16 cellular contexts compared by ENCODE assay signal in the genomic region with DNA sequence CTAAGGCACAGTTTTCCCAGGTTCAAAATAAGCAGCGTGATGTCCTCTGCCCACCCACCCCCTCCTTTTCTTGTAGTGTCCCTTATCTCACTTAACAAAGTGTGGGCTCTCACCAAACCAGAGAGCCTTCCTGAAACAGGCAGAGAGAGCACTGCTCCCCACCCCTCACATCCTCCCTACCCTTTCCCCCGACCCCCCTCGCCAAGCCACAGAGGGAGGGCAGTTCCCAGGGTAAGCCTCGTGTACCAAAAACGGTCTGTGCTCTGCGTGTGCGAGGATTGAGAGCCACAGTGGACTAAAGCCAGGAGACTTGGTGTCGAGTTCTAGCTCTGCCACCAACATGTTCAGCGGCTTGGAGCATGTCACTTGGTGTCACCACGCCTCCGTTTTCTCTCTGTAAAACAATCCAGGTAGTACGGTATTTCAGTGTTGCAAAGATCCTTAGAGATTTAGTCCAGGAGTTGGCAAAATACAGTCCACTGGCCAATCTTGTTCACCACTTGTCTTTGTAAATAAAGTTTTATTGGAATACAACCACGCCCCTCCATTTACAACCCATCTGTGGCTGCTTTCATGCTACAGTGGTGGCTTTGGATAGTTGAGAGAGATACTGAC.
DNase-seq lines count a peak whose midpoint lies in the region; ATAC-seq and TF ChIP-seq lines count a peak whose summit lies in the region.
"Had no signal": no experiment of that assay in that cellular context is flagged by ENCODE, and none has a peak within 500 bp of the region (broad histone marks: within the 10 kb centered on the region; RNA-seq: fewer than 3 reads in every experiment).

No MANE protein-coding gene starts in this region.

- H2BK12ac ChIP-seq in mesenchymal stem cell (ENCODE audit: low read length in 2 of 2), result peak overlapping the region in 1 of 2 experiments; percentile 46

- no peaks in the 10 kb centered on the region for H3K9me3 ChIP-seq in body of pancreas
- no peaks in the 10 kb centered on the region for H3K9me3 ChIP-seq in mesenchymal stem cell (ENCODE audit: control insufficient read depth, low read length)
- no peaks in the 10 kb centered on the region for H3K9me3 ChIP-seq in ovary
- H3K9me3 ChIP-seq: BLaER1 had no signal

- TF ChIP-seq POLR2A in body of pancreas (IDR thresholded peaks at IDR 0.05) (no peak), ovary (IDR thresholded peaks at IDR 0.05) (no peak)

- H3K18ac ChIP-seq in mesenchymal stem cell (ENCODE audit: low read depth in 1 of 2, low read length in 2 of 2), result no peak overlapping the region

- peaks cover 67% of the 10 kb centered on the region for H3K4me1 ChIP-seq in body of pancreas
- H3K4me1 ChIP-seq in mesenchymal stem cell (ENCODE audit: control insufficient read depth, insufficient read depth, low read depth, low read length), result peaks cover 10% of the 10 kb centered on the region
- H3K4me1 ChIP-seq in ovary (ENCODE audit: insufficient read depth), result no peaks in the 10 kb centered on the region

- H4K91ac ChIP-seq in mesenchymal stem cell (ENCODE audit: low read length), result no peak overlapping the region

- no peaks in the 10 kb centered on the region for H3K36me3 ChIP-seq in body of pancreas (replicated peaks in 1 of 2; ENCODE audit: insufficient read depth in 1 of 2, low read depth in 2 of 2)
- H3K36me3 ChIP-seq in mesenchymal stem cell (ENCODE audit: control insufficient read depth in 1 of 2, insufficient read depth in 2 of 2, low read depth in 1 of 2, low read length in 2 of 2), result peaks cover 0 to 3% of the 10 kb centered on the region in 2 experiments
- H3K36me3 ChIP-seq in ovary, result no peaks in the 10 kb centered on the region
- H3K36me3 ChIP-seq: BLaER1 had no signal

- H3K4me2 ChIP-seq in mesenchymal stem cell (ENCODE audit: low read length, poor library complexity, severe bottlenecking), result no peak overlapping the region
- H3K4me2 ChIP-seq: BLaER1 had no signal

- H3K27me3 ChIP-seq in body of pancreas (no peaks in the 10 kb centered on the region), mesenchymal stem cell (ENCODE audit: control insufficient read depth in 1 of 2, insufficient read depth in 1 of 2, low read length in 2 of 2) (peaks cover 0 to 63% of the 10 kb centered on the region in 2 experiments), ovary (no peaks in the 10 kb centered on the region)
- H3K27me3 ChIP-seq: BLaER1 had no signal

- no peak for TF ChIP-seq CTCF in body of pancreas (IDR thresholded peaks at IDR 0.05)
- no peak for TF ChIP-seq CTCF in type B pancreatic cell (conservative IDR thresholded peaks at IDR 0.05)
- no peak for TF ChIP-seq CTCF in ovary (IDR thresholded peaks at IDR 0.05)

- H3K27ac ChIP-seq in body of pancreas, result peak overlapping the region; percentile 91 to 96 (median 94)
- H3K27ac ChIP-seq in mesenchymal stem cell (ENCODE audit: low read length, poor library complexity, severe bottlenecking), result no peak overlapping the region
- H3K27ac ChIP-seq in ovary, result no peak overlapping the region
- H3K27ac ChIP-seq: BLaER1 had no signal

- intact Hi-C loops in body of pancreas (cut with DNase I) (no loop called here), ovary (cut with DNase I) (no loop called here)

- H3K4ac ChIP-seq in mesenchymal stem cell (ENCODE audit: low read depth in 1 of 2, low read length in 2 of 2), result no peak overlapping the region

- H3K4me1 Mint-ChIP-seq in type B pancreatic cell (ENCODE audit: unreplicated experiment), result peaks cover 31% of the 10 kb centered on the region

- H2AK5ac ChIP-seq in mesenchymal stem cell (ENCODE audit: low read length, severe bottlenecking), result peak overlapping the region; percentile 70

- no peak overlapping the region for H3K9ac ChIP-seq in mesenchymal stem cell (ENCODE audit: low read length)
- H3K9ac ChIP-seq: BLaER1 had no signal

- H3K14ac ChIP-seq in mesenchymal stem cell (ENCODE audit: low read length in 2 of 2), result no peak overlapping the region

- no peak overlapping the region for H2BK120ac ChIP-seq in mesenchymal stem cell (ENCODE audit: low read depth, low read length)

- H3K4me3 Mint-ChIP-seq in type B pancreatic cell, result peak overlapping the region; percentile 70

- no peak for ATAC-seq in body of pancreas

- H3K4me3 ChIP-seq in body of pancreas (no peak overlapping the region), mesenchymal stem cell (ENCODE audit: insufficient read depth in 1 of 2, low read depth in 1 of 2, low read length in 2 of 2) (no peak overlapping the region), ovary (no peak overlapping the region)
- H3K4me3 ChIP-seq: BLaER1 had no signal

- H3K9me3 Mint-ChIP-seq in type B pancreatic cell, result peaks cover 12% of the 10 kb centered on the region

- no peak for TF ChIP-seq EP300 in ovary (IDR thresholded peaks at IDR 0.05)

- H2BK5ac ChIP-seq in mesenchymal stem cell (ENCODE audit: low read depth, low read length, poor library complexity, severe bottlenecking), result no peak overlapping the region

- DNase-seq in LoVo (ENCODE audit: low spot score), result peak; percentile 38
- no peak for DNase-seq in body of pancreas
- no peak for DNase-seq in mesenchymal stem cell
- DNase-seq in type B pancreatic cell (ENCODE audit: extremely low spot score, unreplicated experiment), result no peak
- no peak for DNase-seq in GM19238 (ENCODE audit: insufficient read length, low spot score)
- no peak for DNase-seq in central memory CD4-positive, alpha-beta T cell
- no peak for DNase-seq in stimulated activated CD4-positive, alpha-beta T cell treated with anti-CD3 and anti-CD28 coated beads, Interleukin-1b, Interleukin-23, amount 100 ng/mL, for 48 hours
- DNase-seq in ovary, result no peak
- DNase-seq: activated CD4-positive, CD25-positive, alpha-beta regulatory T cell; activated effector memory CD4-positive, alpha-beta T cell treated with anti-CD3 and anti-CD28 coated beads, Interleukin-2, amount 50 U/mL, for 16 hours; amygdala; GOT3; NCI-H1048; NCI-H2107; NCI-H526 treated with DMSO at 0.1 percent for 48 hours had no signal

- no peak overlapping the region for H4K8ac ChIP-seq in mesenchymal stem cell (ENCODE audit: low read length)

- no peaks in the 10 kb centered on the region for H3K36me3 Mint-ChIP-seq in type B pancreatic cell

- no peak overlapping the region for H2BK15ac ChIP-seq in mesenchymal stem cell (ENCODE audit: low read depth, poor library complexity, severe bottlenecking)

- no peak overlapping the region for H2AFZ ChIP-seq in mesenchymal stem cell (ENCODE audit: low read depth, low read length)

- 58 to 80% methylated on average over 11 to 13 of the region's 13 CpGs for WGBS in body of pancreas, 2 donors
- 87% methylated on average over 12 of the region's 13 CpGs for WGBS in mesenchymal stem cell
- WGBS in ovary, 3 donors, result 93 to 96% (median 93%) methylated on average over 13 of the region's 13 CpGs

- H3K79me1 ChIP-seq in mesenchymal stem cell (replicated peaks; ENCODE audit: low read length, poor library complexity, severe bottlenecking), result no peaks in the 10 kb centered on the region

- no peak overlapping the region for H3K23ac ChIP-seq in mesenchymal stem cell (ENCODE audit: low read length in 2 of 2)

- H3K27ac Mint-ChIP-seq in type B pancreatic cell, result peak overlapping the region; percentile 87

- H3K27me3 Mint-ChIP-seq in type B pancreatic cell, result no peaks in the 10 kb centered on the region

Comparison
In these comparisons a context has a peak if more than half of its experiments do, and no peak if none do; other contexts are left out.
1. H3K27ac ChIP-seq: peak in body of pancreas (4 of 4); none in mesenchymal stem cell (single experiment) and ovary (0 of 2).